In genomic region chr3:13253208-13253937, GRCh38 we compare ENCODE assay signal across 9 cellular contexts.
"Had no signal": no experiment of that assay in that cellular context is flagged by ENCODE, and none has a peak within 500 bp of the region (broad histone marks: within the 10 kb centered on the region; RNA-seq: fewer than 3 reads in every experiment).

No MANE protein-coding gene starts in this region.

- H3K27ac ChIP-seq: HL-60, KMS-11 had no signal

- ATAC-seq: GM23338 had no signal

- H3K4me2 ChIP-seq: GM23338, KMS-11 had no signal

- H3K4me3 ChIP-seq: GM23338 had no signal

- DNase-seq: H9, HCEC 1CT, IMR-90, KBM-7 had no signal

- H2AFZ ChIP-seq: GM23338 had no signal

- H3K9ac ChIP-seq: KMS-11 had no signal

- FAIRE-seq: H1, H54 had no signal
